Comparison of ENCODE assay signal across 33 cellular contexts in the genomic region with DNA sequence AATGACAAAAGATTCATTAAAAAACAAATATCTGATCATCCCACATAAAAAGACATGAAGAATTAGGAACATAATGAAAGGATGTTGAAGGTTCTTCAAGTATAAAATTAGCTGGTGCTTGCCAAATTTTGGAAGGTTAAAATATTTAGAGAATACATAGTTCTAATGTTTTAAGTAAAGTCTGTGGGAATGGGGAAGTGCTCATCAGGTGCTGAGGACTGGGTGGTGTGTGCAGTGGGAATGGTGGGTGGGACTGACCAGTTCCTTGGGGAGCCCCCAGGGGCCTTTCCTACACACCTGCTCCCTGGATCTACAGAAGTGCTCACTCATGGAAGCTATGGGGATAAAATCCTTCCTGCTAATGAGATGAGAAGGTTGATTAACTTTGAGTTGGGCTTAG. TPM values are rescaled to one million over a fixed set of nuclear protein-coding genes. Genes with fewer than 3 reads are reported as not detected.
"Had no signal": no experiment of that assay in that cellular context is flagged by ENCODE, and none has a peak within 500 bp of the region (broad histone marks: within the 10 kb centered on the region; RNA-seq: fewer than 3 reads in every experiment).

No MANE protein-coding gene starts in this region.

- H3K27ac ChIP-seq: adrenal gland, body of pancreas, esophagus muscularis mucosa, foreskin keratinocyte, gastrocnemius medialis, heart left ventricle had no signal

- H3K9me3 ChIP-seq: adrenal gland, body of pancreas, esophagus muscularis mucosa, gastrocnemius medialis, heart left ventricle had no signal

- H3K4me3 ChIP-seq: adrenal gland, body of pancreas, esophagus muscularis mucosa, gastrocnemius medialis, heart left ventricle had no signal

- H3K36me3 ChIP-seq: adrenal gland, esophagus muscularis mucosa, gastrocnemius medialis, heart left ventricle had no signal

- DNase-seq: activated CD4-positive, alpha-beta memory T cell treated with anti-CD3 and anti-CD28 coated beads for 36 hours; activated CD4-positive, alpha-beta T cell treated with anti-CD3 and anti-CD28 coated beads for 36 hours; activated CD4-positive, alpha-beta T cell treated with anti-CD3 and anti-CD28 coated beads, Interleukin-2, amount 10 ng/mL, durations not matched to agents 24 days and 14 days; activated CD4-positive, CD25-positive, alpha-beta regulatory T cell; activated CD4-positive, CD25-positive, alpha-beta regulatory T cell treated with anti-CD3 and anti-CD28 coated beads, Interleukin-2, amount 50 U/mL, for 72 hours; activated CD8-positive, alpha-beta memory T cell treated with anti-CD3 and anti-CD28 coated beads, Interleukin-2, amount 10 ng/mL, durations not matched to agents 7 days and 5 days; activated CD8-positive, alpha-beta memory T cell treated with anti-CD3 and anti-CD28 coated beads, Interleukin-2, amount 50 U/mL, for 4 hours; activated CD8-positive, alpha-beta T cell treated with anti-CD3 and anti-CD28 coated beads, Interleukin-2, amount 10 ng/mL, durations not matched to agents 7 days and 5 days; activated effector memory CD4-positive, alpha-beta T cell treated with anti-CD3 and anti-CD28 coated beads, Interleukin-2, amount 50 U/mL, for 16 hours; activated naive CD4-positive, alpha-beta T cell treated with anti-CD3 and anti-CD28 coated beads for 36 hours; activated naive CD8-positive, alpha-beta T cell treated with anti-CD3 and anti-CD28 coated beads for 36 hours; activated naive CD8-positive, alpha-beta T cell treated with anti-CD3 and anti-CD28 coated beads, Interleukin-2, amount 50 U/mL, for 24 hours; activated T-cell treated with anti-CD3 and anti-CD28 coated beads, Interleukin-2, amount 50 U/mL, for 1 hour; activated T-cell treated with anti-CD3 and anti-CD28 coated beads, Interleukin-2, amount 50 U/mL, for 48 hours; adrenal gland; amygdala; aorta; body of pancreas; caudate nucleus; cortex of kidney; dermis blood vessel endothelial cell; effector CD4-positive, alpha-beta T cell; effector memory CD8-positive, alpha-beta T cell; erythroblast; foreskin keratinocyte; gastrocnemius medialis; glutamatergic neuron; heart left ventricle; T-helper 2 cell had no signal

- H3K27ac Mint-ChIP-seq: activated CD4-positive, alpha-beta memory T cell treated with anti-CD3 and anti-CD28 coated beads for 36 hours; activated CD4-positive, alpha-beta T cell treated with anti-CD3 and anti-CD28 coated beads for 36 hours; activated CD4-positive, alpha-beta T cell treated with anti-CD3 and anti-CD28 coated beads, Interleukin-2, amount 10 ng/mL, durations not matched to agents 24 days and 14 days; activated CD8-positive, alpha-beta memory T cell treated with anti-CD3 and anti-CD28 coated beads, Interleukin-2, amount 10 ng/mL, durations not matched to agents 7 days and 5 days; activated CD8-positive, alpha-beta T cell treated with anti-CD3 and anti-CD28 coated beads, Interleukin-2, amount 10 ng/mL, durations not matched to agents 7 days and 5 days; activated naive CD4-positive, alpha-beta T cell treated with anti-CD3 and anti-CD28 coated beads for 36 hours; activated naive CD4-positive, alpha-beta T cell treated with anti-CD3 and anti-CD28 coated beads, Interleukin-2, amount 50 U/mL, for 24 hours; activated naive CD8-positive, alpha-beta T cell treated with anti-CD3 and anti-CD28 coated beads for 36 hours; activated naive CD8-positive, alpha-beta T cell treated with anti-CD3 and anti-CD28 coated beads, Interleukin-2, amount 50 U/mL, for 24 hours; activated T-helper 1 cell treated with anti-CD3 and anti-CD28 coated beads, Interleukin-12 subunit alpha, Interleukin-12 subunit beta, Interleukin-2, Interleukin-4 antibody, amounts not matched to agents 30 ng/mL and 10 ng/mL and 1 ng/mL, durations not matched to agents 14 hours and 24 hours and 36 hours; activated T-helper 2 cell treated with anti-CD3 and anti-CD28 coated beads, Interferon-gamma antibody, Interleukin-2, Interleukin-4, amounts not matched to agents 10 μg/mL and 5 μg/mL and 100 μg/mL, durations not matched to agents 14 hours and 24 hours and 36 hours; effector memory CD8-positive, alpha-beta T cell had no signal

- H3K27me3 ChIP-seq: adrenal gland, body of pancreas, esophagus muscularis mucosa, foreskin keratinocyte, gastrocnemius medialis, heart left ventricle had no signal

- H3K9me3 Mint-ChIP-seq: activated CD4-positive, alpha-beta memory T cell treated with anti-CD3 and anti-CD28 coated beads for 36 hours; activated CD4-positive, alpha-beta T cell treated with anti-CD3 and anti-CD28 coated beads, Interleukin-2, amount 10 ng/mL, durations not matched to agents 24 days and 14 days; activated naive CD4-positive, alpha-beta T cell treated with anti-CD3 and anti-CD28 coated beads for 36 hours; activated naive CD4-positive, alpha-beta T cell treated with anti-CD3 and anti-CD28 coated beads, Interleukin-2, amount 50 U/mL, for 24 hours; activated naive CD8-positive, alpha-beta T cell treated with anti-CD3 and anti-CD28 coated beads for 36 hours; activated naive CD8-positive, alpha-beta T cell treated with anti-CD3 and anti-CD28 coated beads, Interleukin-2, amount 50 U/mL, for 24 hours; activated T-helper 1 cell treated with anti-CD3 and anti-CD28 coated beads, Interleukin-12 subunit alpha, Interleukin-12 subunit beta, Interleukin-2, Interleukin-4 antibody, amounts not matched to agents 30 ng/mL and 10 ng/mL and 1 ng/mL, durations not matched to agents 14 hours and 24 hours and 36 hours; activated T-helper 2 cell treated with anti-CD3 and anti-CD28 coated beads, Interferon-gamma antibody, Interleukin-2, Interleukin-4, amounts not matched to agents 10 μg/mL and 5 μg/mL and 100 μg/mL, durations not matched to agents 14 hours and 24 hours and 36 hours; effector memory CD8-positive, alpha-beta T cell had no signal

- H3K4me3 Mint-ChIP-seq: activated CD4-positive, alpha-beta memory T cell treated with anti-CD3 and anti-CD28 coated beads for 36 hours; activated CD4-positive, alpha-beta T cell treated with anti-CD3 and anti-CD28 coated beads for 36 hours; activated CD4-positive, alpha-beta T cell treated with anti-CD3 and anti-CD28 coated beads, Interleukin-2, amount 10 ng/mL, durations not matched to agents 24 days and 14 days; activated CD8-positive, alpha-beta memory T cell treated with anti-CD3 and anti-CD28 coated beads, Interleukin-2, amount 10 ng/mL, durations not matched to agents 7 days and 5 days; activated CD8-positive, alpha-beta T cell treated with anti-CD3 and anti-CD28 coated beads, Interleukin-2, amount 10 ng/mL, durations not matched to agents 7 days and 5 days; activated naive CD4-positive, alpha-beta T cell treated with anti-CD3 and anti-CD28 coated beads for 36 hours; activated naive CD4-positive, alpha-beta T cell treated with anti-CD3 and anti-CD28 coated beads, Interleukin-2, amount 50 U/mL, for 24 hours; activated naive CD8-positive, alpha-beta T cell treated with anti-CD3 and anti-CD28 coated beads for 36 hours; activated naive CD8-positive, alpha-beta T cell treated with anti-CD3 and anti-CD28 coated beads, Interleukin-2, amount 50 U/mL, for 24 hours; activated T-helper 1 cell treated with anti-CD3 and anti-CD28 coated beads, Interleukin-12 subunit alpha, Interleukin-12 subunit beta, Interleukin-2, Interleukin-4 antibody, amounts not matched to agents 30 ng/mL and 10 ng/mL and 1 ng/mL, durations not matched to agents 14 hours and 24 hours and 36 hours; effector memory CD8-positive, alpha-beta T cell had no signal

- H3K4me1 ChIP-seq: body of pancreas, foreskin keratinocyte, heart left ventricle had no signal

- H3K4me1 Mint-ChIP-seq: activated CD4-positive, alpha-beta T cell treated with anti-CD3 and anti-CD28 coated beads for 36 hours; activated CD4-positive, alpha-beta T cell treated with anti-CD3 and anti-CD28 coated beads, Interleukin-2, amount 10 ng/mL, durations not matched to agents 24 days and 14 days; activated CD8-positive, alpha-beta memory T cell treated with anti-CD3 and anti-CD28 coated beads, Interleukin-2, amount 10 ng/mL, durations not matched to agents 7 days and 5 days; activated naive CD4-positive, alpha-beta T cell treated with anti-CD3 and anti-CD28 coated beads, Interleukin-2, amount 50 U/mL, for 24 hours; activated naive CD8-positive, alpha-beta T cell treated with anti-CD3 and anti-CD28 coated beads for 36 hours; activated naive CD8-positive, alpha-beta T cell treated with anti-CD3 and anti-CD28 coated beads, Interleukin-2, amount 50 U/mL, for 24 hours had no signal

- H3K36me3 Mint-ChIP-seq: activated CD4-positive, alpha-beta memory T cell treated with anti-CD3 and anti-CD28 coated beads for 36 hours; activated CD8-positive, alpha-beta memory T cell treated with anti-CD3 and anti-CD28 coated beads, Interleukin-2, amount 10 ng/mL, durations not matched to agents 7 days and 5 days; activated naive CD4-positive, alpha-beta T cell treated with anti-CD3 and anti-CD28 coated beads, Interleukin-2, amount 50 U/mL, for 24 hours; activated naive CD8-positive, alpha-beta T cell treated with anti-CD3 and anti-CD28 coated beads for 36 hours had no signal

- ATAC-seq: activated CD4-positive, alpha-beta T cell treated with anti-CD3 and anti-CD28 coated beads for 36 hours; activated CD8-positive, alpha-beta memory T cell treated with anti-CD3 and anti-CD28 coated beads, Interleukin-2, amount 10 ng/mL, durations not matched to agents 7 days and 5 days; activated CD8-positive, alpha-beta T cell treated with anti-CD3 and anti-CD28 coated beads, Interleukin-2, amount 10 ng/mL, durations not matched to agents 7 days and 5 days; activated naive CD8-positive, alpha-beta T cell treated with anti-CD3 and anti-CD28 coated beads, Interleukin-2, amount 50 U/mL, for 24 hours; body of pancreas; effector memory CD8-positive, alpha-beta T cell; foreskin keratinocyte; gastrocnemius medialis; heart left ventricle had no signal

RNA-seq across cellular contexts. Expression of a gene that starts 11.8 kb away (rescaled TPM):
- total RNA-seq: activated CD8-positive, alpha-beta memory T cell treated with anti-CD3 and anti-CD28 coated beads, Interleukin-2, amount 10 ng/mL, durations not matched to agents 7 days and 5 days had no signal
